Comparison of ENCODE assay signal across 8 cellular contexts in genomic region chr16:1706386-1707192, GRCh38. TPM values are rescaled to one million over a fixed set of nuclear protein-coding genes. Genes with fewer than 3 reads are reported as not detected.
DNase-seq lines count a peak whose midpoint lies in the region; ATAC-seq, FAIRE-seq and TF ChIP-seq lines count a peak whose summit lies in the region.

No MANE protein-coding gene starts in this region.

- WGBS in prostate gland = under 1% methylated on average over 43 of the region's 62 CpGs

- H3K9me3 Mint-ChIP-seq in HFFc6 = no peaks in the 10 kb centered on the region
- H3K9me3 Mint-ChIP-seq in activated naive CD4-positive, alpha-beta T cell treated with anti-CD3 and anti-CD28 coated beads for 36 hours = no peaks in the 10 kb centered on the region

- no peaks in the 10 kb centered on the region; the same call in 1 of the 2 replicates for H3F3A ChIP-seq in OCI-LY1 (ENCODE audit: insufficient read depth, low read length)

- no peaks in the 10 kb centered on the region for H3K9me2 ChIP-seq in OCI-LY1 (ENCODE audit: low read depth, low read length)

- FAIRE-seq in GM12891 (lab: Jason Lieb, UNC) = peak; percentile 76

- H3K4me3 ChIP-seq in OCI-LY1 (ENCODE audit: low read depth, low read length, poor library complexity, severe bottlenecking) = peak overlapping the region; percentile 93
- peak overlapping the region; percentile 47 to 87 for H3K4me3 ChIP-seq in prostate gland

- H3K36me3 ChIP-seq in OCI-LY1 (ENCODE audit: insufficient read depth, low read length) (peaks cover 17% of the 10 kb centered on the region), prostate gland (no peaks in the 10 kb centered on the region)

- H3K4me1 ChIP-seq in OCI-LY1 (ENCODE audit: insufficient read depth, low read length, severe bottlenecking) (peaks cover 55% of the 10 kb centered on the region), prostate gland (replicated peaks) (peaks cover 13% of the 10 kb centered on the region)

- peak; percentile 26 for ATAC-seq in Right ventricle myocardium superior (ENCODE audit: poor library complexity)

- H3K27ac Mint-ChIP-seq in HFFc6 = peak overlapping the region; percentile 87
- peak overlapping the region; percentile 80 for H3K27ac Mint-ChIP-seq in activated naive CD4-positive, alpha-beta T cell treated with anti-CD3 and anti-CD28 coated beads for 36 hours

- H3K4me1 Mint-ChIP-seq in HFFc6 (ENCODE audit: low read depth) = peaks cover 38% of the 10 kb centered on the region
- H3K4me1 Mint-ChIP-seq in activated naive CD4-positive, alpha-beta T cell treated with anti-CD3 and anti-CD28 coated beads for 36 hours (ENCODE audit: low read depth) = peaks cover 32% of the 10 kb centered on the region

- H3K9me3 ChIP-seq in OCI-LY1 (ENCODE audit: low read length) (no peaks in the 10 kb centered on the region), prostate gland (no peaks in the 10 kb centered on the region)

- peak; percentile 58 for DNase-seq in GM12891 (ENCODE audit: insufficient read length, low spot score)
- peak; percentile 25 for DNase-seq in HFFc6
- peak; percentile 65 for DNase-seq in activated naive CD4-positive, alpha-beta T cell treated with anti-CD3 and anti-CD28 coated beads for 36 hours
- DNase-seq in Right ventricle myocardium superior = peak; percentile 34
- DNase-seq in prostate gland (ENCODE audit: low spot score) = no peak
- no peak for DNase-seq in NCI-H510A treated with DMSO at 0.1 percent for 48 hours (lab: John Stamatoyannopoulos, UW)
- no peak for DNase-seq in NCI-H1092 (lab: John Stamatoyannopoulos, UW)

- H3K36me3 Mint-ChIP-seq in HFFc6 (ENCODE audit: low read depth) = peaks cover 14% of the 10 kb centered on the region
- H3K36me3 Mint-ChIP-seq in activated naive CD4-positive, alpha-beta T cell treated with anti-CD3 and anti-CD28 coated beads for 36 hours (ENCODE audit: low read depth) = no peaks in the 10 kb centered on the region

- H3K9ac ChIP-seq in OCI-LY1 (ENCODE audit: low read length) = peak overlapping the region; percentile 93

- H4K20me1 ChIP-seq in OCI-LY1 (ENCODE audit: insufficient read depth, low read length) = no peaks in the 10 kb centered on the region

- no peak for TF ChIP-seq POLR2A in GM12891 (IDR thresholded peaks at IDR 0.05; ENCODE audit: low read depth, low read length)
- no peak for TF ChIP-seq POLR2A in prostate gland (IDR thresholded peaks at IDR 0.05)

- peak overlapping the region; percentile 85 for H3K4me2 ChIP-seq in OCI-LY1 (ENCODE audit: low read length)

- H3K27ac ChIP-seq in OCI-LY1 (ENCODE audit: low read depth, low read length, poor library complexity, severe bottlenecking) (peak overlapping the region; percentile 73), prostate gland (peak overlapping the region; percentile 80 to 88)

- no peaks in the 10 kb centered on the region for H3K27me3 ChIP-seq in OCI-LY1 (ENCODE audit: insufficient read depth, low read length)
- no peaks in the 10 kb centered on the region for H3K27me3 ChIP-seq in prostate gland (replicated peaks; ENCODE audit: insufficient read depth)

- intact Hi-C loops in activated naive CD4-positive, alpha-beta T cell treated with anti-CD3 and anti-CD28 coated beads for 36 hours (cut with micrococcal nuclease) = loop anchor here (1.0 to 5.0 kb wide), 6 partner anchors 17 to 286 kb away; partner anchors contain the start of genes CLCN7, CRAMP1, EME2 and IFT140
- intact Hi-C loops in Right ventricle myocardium superior (cut with DNase I) = no loop called here
- intact Hi-C loops in prostate gland (cut with DNase I) = loop anchor here (10.0 kb wide), 1 partner anchor 92 kb away; the partner anchor contains the start of genes CRAMP1 and IFT140

- H3K27me3 Mint-ChIP-seq in HFFc6 (ENCODE audit: insufficient read depth) = no peaks in the 10 kb centered on the region
- no peaks in the 10 kb centered on the region for H3K27me3 Mint-ChIP-seq in activated naive CD4-positive, alpha-beta T cell treated with anti-CD3 and anti-CD28 coated beads for 36 hours (ENCODE audit: low read depth)

- TF ChIP-seq CTCF in HFFc6 (IDR thresholded peaks at IDR 0.05) (no peak), OCI-LY1 (IDR thresholded peaks at IDR 0.05; ENCODE audit: low read length) (no peak), prostate gland (IDR thresholded peaks at IDR 0.05) (no peak)

- CTCF ChIA-PET in activated naive CD4-positive, alpha-beta T cell treated with anti-CD3 and anti-CD28 coated beads for 36 hours (lab: Charles Lee) = interaction anchor here (0.6 to 2.1 kb wide), 12 partner anchors 25 to 795 kb away, joined by 3 to 10 read pairs (median 3); partner anchors contain the start of genes EME2, JPT2, MRPS34 and NUBP2

- H3K4me3 Mint-ChIP-seq in HFFc6 = peak overlapping the region; percentile 96
- H3K4me3 Mint-ChIP-seq in activated naive CD4-positive, alpha-beta T cell treated with anti-CD3 and anti-CD28 coated beads for 36 hours = peak overlapping the region; percentile 98

- H2AFZ ChIP-seq in OCI-LY1 (ENCODE audit: low read length) = no peak overlapping the region

- H3K79me2 ChIP-seq in OCI-LY1 (ENCODE audit: insufficient read depth, low read length) = peaks cover 27% of the 10 kb centered on the region

TF ChIP-seq in GM12891, 5 proteins besides CTCF, POLR2A, EP300 and RAD21:
- TF ChIP-seq POU2F2 (IDR thresholded peaks at IDR 0.05; ENCODE audit: low read depth, low read length) (0 out of 2 replicates have a peak, but pooled peaks have one; percentile 31), PAX5 (IDR thresholded peaks at IDR 0.05; ENCODE audit: insufficient read depth, low read length, severe bottlenecking) (no peak), TAF1 (IDR thresholded peaks at IDR 0.05; ENCODE audit: low read depth, low read length) (no peak), POLR2AphosphoS5 (IDR thresholded peaks at IDR 0.05; ENCODE audit: low read depth, low read length) (no peak)

RNA-seq across cellular contexts. Expression of gene MAPK8IP3, which starts 0.6 kb away (rescaled TPM):
- 70.3 TPM for polyA plus RNA-seq in GM12891 (2012; ENCODE audit: low read depth, missing spikeins)
- total RNA-seq in HFFc6 (2021; fragmentation: NEBNext Ultra II Directional; extraction: Animal tissue kit (Norgen Biotek cat#: 25700)) = 10 to 100 TPM; 34.3 to 39.9 (median 37.1) TPM
- 10 to 100 TPM; 46.5 to 50.7 TPM for total RNA-seq in activated naive CD4-positive, alpha-beta T cell treated with anti-CD3 and anti-CD28 coated beads for 36 hours
- total RNA-seq in Right ventricle myocardium superior (61.4 TPM), prostate gland (100 to 1,000 TPM in 1 of 2 donors, 10 to 100 TPM in 1; 56.0 to 157 TPM)

RNA-seq across cellular contexts. Expression of gene JPT2, which starts 28.5 kb away (rescaled TPM):
- 43.7 TPM for polyA plus RNA-seq in GM12891 (2012; ENCODE audit: low read depth, missing spikeins)
- total RNA-seq in HFFc6 (2021; fragmentation: NEBNext Ultra II Directional; extraction: Animal tissue kit (Norgen Biotek cat#: 25700)) = 10 to 100 TPM; 71.7 to 92.9 (median 80.8) TPM
- total RNA-seq in activated naive CD4-positive, alpha-beta T cell treated with anti-CD3 and anti-CD28 coated beads for 36 hours = 10 to 100 TPM; 54.0 to 69.4 TPM
- total RNA-seq in Right ventricle myocardium superior (30.6 TPM), prostate gland (10 to 100 TPM; 56.6 to 75.3 TPM)

Comparison
In these comparisons a context has a peak if more than half of its experiments do, and no peak if none do; other contexts are left out.
1. DNase-seq: peak in GM12891 (single experiment), HFFc6 (single experiment), activated naive CD4-positive, alpha-beta T cell treated with anti-CD3 and anti-CD28 coated beads for 36 hours (single experiment) and Right ventricle myocardium superior (single experiment); none in prostate gland (single experiment), NCI-H510A treated with DMSO at 0.1 percent for 48 hours (single experiment) and NCI-H1092 (single experiment).